ENCODE assay signal across 14 cellular contexts in genomic region chr1:93004566-93005251, GRCh38. TPM values are rescaled to one million over a fixed set of nuclear protein-coding genes. Genes with fewer than 3 reads are reported as not detected.
DNase-seq lines count a peak whose midpoint lies in the region; ATAC-seq, FAIRE-seq and TF ChIP-seq lines count a peak whose summit lies in the region.
"Had no signal": no experiment of that assay in that cellular context is flagged by ENCODE, and none has a peak within 500 bp of the region (broad histone marks: within the 10 kb centered on the region; RNA-seq: fewer than 3 reads in every experiment).

No MANE protein-coding gene starts in this region.

- DNase-seq in GM18507 (ENCODE audit: extremely low spot score, insufficient read length, low read depth) (no peak), activated B cell treated with CpG ODN at 0.5 μM for 24 hours (no peak), NOMO-1 (lab: John Stamatoyannopoulos, UW; ENCODE audit: unreplicated experiment in 2 of 2) (no peak), mucosa of descending colon (no peak), G401 (ENCODE audit: low spot score) (no peak), hypothalamus (lab: John Stamatoyannopoulos, UW) (no peak)
- DNase-seq: DMS 273 treated with DMSO at 0.1 percent for 48 hours, H9, NCI-H1930, NCI-H2171 treated with DMSO at 0.1 percent for 48 hours, OCI-M1 had no signal

- no peaks in the 10 kb centered on the region for H3K27me3 Mint-ChIP-seq in activated B cell treated with CpG ODN at 0.5 μM for 24 hours
- H3K27me3 Mint-ChIP-seq in stimulated activated memory B cell treated with anti-CD40 and anti-IgM and Interleukin-4, amounts not matched to agents 10 μg/mL and 1 μg/mL and 100 μg/mL, for 72 hours, result no peaks in the 10 kb centered on the region

- no peaks in the 10 kb centered on the region for H3K36me3 Mint-ChIP-seq in activated B cell treated with CpG ODN at 0.5 μM for 24 hours (ENCODE audit: low read depth)
- no peaks in the 10 kb centered on the region for H3K36me3 Mint-ChIP-seq in stimulated activated memory B cell treated with anti-CD40 and anti-IgM and Interleukin-4, amounts not matched to agents 10 μg/mL and 1 μg/mL and 100 μg/mL, for 72 hours

- no peak overlapping the region for H3K4me3 Mint-ChIP-seq in activated B cell treated with CpG ODN at 0.5 μM for 24 hours
- H3K4me3 Mint-ChIP-seq in stimulated activated memory B cell treated with anti-CD40 and anti-IgM and Interleukin-4, amounts not matched to agents 10 μg/mL and 1 μg/mL and 100 μg/mL, for 72 hours, result no peak overlapping the region
- H3K4me3 Mint-ChIP-seq: H9; T-helper 2 cell treated with Interferon-gamma antibody and Interleukin-4, amounts not matched to agents 5 μg/mL and 100 μg/mL, for 36 hours had no signal

- no peaks in the 10 kb centered on the region for H3K9me3 ChIP-seq in mucosa of descending colon

- H3K4me1 ChIP-seq in mucosa of descending colon (ENCODE audit: low read depth), result no peaks in the 10 kb centered on the region

- peaks cover 17% of the 10 kb centered on the region for H3K4me1 Mint-ChIP-seq in activated B cell treated with CpG ODN at 0.5 μM for 24 hours
- H3K4me1 Mint-ChIP-seq in stimulated activated memory B cell treated with anti-CD40 and anti-IgM and Interleukin-4, amounts not matched to agents 10 μg/mL and 1 μg/mL and 100 μg/mL, for 72 hours, result peaks cover 27% of the 10 kb centered on the region

- peak; percentile 58 for FAIRE-seq in GM18507 (lab: Jason Lieb, UNC)

- H3K27ac Mint-ChIP-seq in activated B cell treated with CpG ODN at 0.5 μM for 24 hours, result peak overlapping the region; percentile 53
- H3K27ac Mint-ChIP-seq in stimulated activated memory B cell treated with anti-CD40 and anti-IgM and Interleukin-4, amounts not matched to agents 10 μg/mL and 1 μg/mL and 100 μg/mL, for 72 hours, result peak overlapping the region; percentile 2
- H3K27ac Mint-ChIP-seq: H9; T-helper 2 cell treated with Interferon-gamma antibody and Interleukin-4, amounts not matched to agents 5 μg/mL and 100 μg/mL, for 36 hours had no signal

- H3K4me3 ChIP-seq in mucosa of descending colon, result no peak overlapping the region

- ATAC-seq in HG03469 (IDR thresholded peaks at IDR 0.05; ENCODE audit: unreplicated experiment), result peak; percentile 16
- ATAC-seq in activated B cell treated with CpG ODN at 0.5 μM for 24 hours (ENCODE audit: low read depth), result peak; percentile 25
- ATAC-seq in stimulated activated memory B cell treated with anti-CD40 and anti-IgM and Interleukin-4, amounts not matched to agents 10 μg/mL and 1 μg/mL and 100 μg/mL, for 72 hours, result no peak
- no peak for ATAC-seq in mucosa of descending colon

- TF ChIP-seq CTCF in activated B cell treated with CpG ODN at 0.5 μM for 24 hours (IDR thresholded peaks at IDR 0.05) (no peak), mucosa of descending colon (IDR thresholded peaks at IDR 0.05) (no peak)

- POLR2A ChIA-PET in activated B cell treated with CpG ODN at 0.5 μM for 24 hours (lab: Charles Lee), result no interaction called here

- intact Hi-C loops in activated B cell treated with CpG ODN at 0.5 μM for 24 hours (cut with micrococcal nuclease), result no loop called here
- intact Hi-C loops in mucosa of descending colon (cut with DNase I, micrococcal nuclease), result no loop called here

- CTCF ChIA-PET in activated B cell treated with CpG ODN at 0.5 μM for 24 hours (lab: Charles Lee), result interaction anchor here (0.6 to 1.7 kb wide), 5 partner anchors 10 to 146 kb away, joined by 3 to 5 read pairs (median 4); no protein-coding TSS in a partner anchor

- H3K36me3 ChIP-seq in mucosa of descending colon (ENCODE audit: low read depth), result no peaks in the 10 kb centered on the region

- in situ Hi-C loops in G401 (cut with HindIII; ENCODE audit: low sequenced_read_pairs), result no loop called here

- no peaks in the 10 kb centered on the region for H3K9me3 Mint-ChIP-seq in activated B cell treated with CpG ODN at 0.5 μM for 24 hours
- H3K9me3 Mint-ChIP-seq in stimulated activated memory B cell treated with anti-CD40 and anti-IgM and Interleukin-4, amounts not matched to agents 10 μg/mL and 1 μg/mL and 100 μg/mL, for 72 hours, result no peaks in the 10 kb centered on the region
- H3K9me3 Mint-ChIP-seq: H9; T-helper 2 cell treated with Interferon-gamma antibody and Interleukin-4, amounts not matched to agents 5 μg/mL and 100 μg/mL, for 36 hours had no signal

RNA-seq across cellular contexts. Expression of gene DIPK1A, which starts 43.4 kb away (rescaled TPM):
- total RNA-seq in activated B cell treated with CpG ODN at 0.5 μM for 24 hours (16.0 and 16.7 TPM in 2 replicates), mucosa of descending colon (10 to 100 TPM in 2 of 3 donors, 1 to 10 TPM in 1; 7.6 to 20.4 (median 12.8) TPM)
- 3.2 and 4.2 TPM in 2 replicates for total RNA-seq in G401 (2014; rRNA removed; shearing (Covaris generic))

Comparison
In these comparisons a context has a peak if more than half of its experiments do, and no peak if none do; other contexts are left out.
1. ATAC-seq: peak in HG03469 (single experiment) and activated B cell treated with CpG ODN at 0.5 μM for 24 hours (single experiment); none in stimulated activated memory B cell treated with anti-CD40 and anti-IgM and Interleukin-4, amounts not matched to agents 10 μg/mL and 1 μg/mL and 100 μg/mL, for 72 hours (single experiment) and mucosa of descending colon (single experiment).